In the genomic region with DNA sequence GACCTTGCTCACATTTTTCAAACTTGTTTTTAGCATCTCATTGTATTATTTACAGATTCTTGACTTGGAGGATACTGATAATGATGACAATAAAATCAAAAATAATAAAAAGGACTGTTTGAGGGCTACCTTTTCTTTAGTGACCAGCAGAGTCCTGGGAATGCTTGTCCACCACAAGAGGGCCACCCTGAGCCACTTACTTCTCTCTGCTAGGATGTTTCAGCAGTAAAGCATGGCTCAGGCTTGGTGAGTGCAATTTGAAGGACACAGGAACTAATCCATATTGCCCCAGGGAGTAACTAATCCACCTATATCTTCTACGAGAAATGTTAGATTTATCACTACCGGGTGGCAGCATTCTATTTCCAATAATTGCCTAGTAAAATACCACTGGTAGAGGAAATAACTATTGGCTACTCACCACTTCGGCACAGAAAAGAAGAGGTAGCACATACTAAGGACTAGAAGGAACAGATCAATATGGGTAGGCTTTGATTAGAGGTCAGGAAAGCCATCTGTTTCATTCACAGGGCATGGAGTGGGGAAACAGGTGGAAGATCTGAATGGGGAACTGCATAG, we compare ENCODE assay signal across 1 cellular context.
TF ChIP-seq lines count a peak whose summit lies in the region.

No MANE protein-coding gene starts in this region.

TF ChIP-seq in SK-N-SH, 30 proteins besides CTCF, POLR2A, EP300 and RAD21 (continued from another document):
- TF ChIP-seq, protein P1, sequence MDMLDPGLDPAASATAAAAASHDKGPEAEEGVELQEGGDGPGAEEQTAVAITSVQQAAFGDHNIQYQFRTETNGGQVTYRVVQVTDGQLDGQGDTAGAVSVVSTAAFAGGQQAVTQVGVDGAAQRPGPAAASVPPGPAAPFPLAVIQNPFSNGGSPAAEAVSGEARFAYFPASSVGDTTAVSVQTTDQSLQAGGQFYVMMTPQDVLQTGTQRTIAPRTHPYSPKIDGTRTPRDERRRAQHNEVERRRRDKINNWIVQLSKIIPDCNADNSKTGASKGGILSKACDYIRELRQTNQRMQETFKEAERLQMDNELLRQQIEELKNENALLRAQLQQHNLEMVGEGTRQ (IDR thresholded peaks at IDR 0.05; ENCODE audit: borderline replicate concordance, low read depth, low read length) = no peak
- peak; percentile 15 for TF ChIP-seq CHD2 (IDR thresholded peaks at IDR 0.05; ENCODE audit: low read length, partially characterized antibody)
- no peak for TF ChIP-seq GABPA (IDR thresholded peaks at IDR 0.05; ENCODE audit: low read depth)
- no peak for TF ChIP-seq REST (IDR thresholded peaks at IDR 0.05; ENCODE audit: low read depth, low read length)
